Comparison of ENCODE assay signal across 8 cellular contexts in genomic region chr6:111871725-111872520, GRCh38. TPM values are rescaled to one million over a fixed set of nuclear protein-coding genes. Genes with fewer than 3 reads are reported as not detected.
A peak's percentile ranks its signal among the peaks of the same experiment; 100 is the strongest.
DNase-seq lines count a peak whose midpoint lies in the region; ATAC-seq and TF ChIP-seq lines count a peak whose summit lies in the region.

No MANE protein-coding gene starts in this region.

- H3K18ac ChIP-seq in mesendoderm (ENCODE audit: low read length) = peak overlapping the region; percentile 99

- no peaks in the 10 kb centered on the region for H3K36me3 ChIP-seq in DND-41 (ENCODE audit: insufficient read depth, low read length)
- H3K36me3 ChIP-seq in HUES64 (ENCODE audit: insufficient read depth, low read length) = no peaks in the 10 kb centered on the region
- peaks cover 2% of the 10 kb centered on the region; the same call in 1 of the 2 replicates for H3K36me3 ChIP-seq in WERI-Rb-1
- no peaks in the 10 kb centered on the region for H3K36me3 ChIP-seq in mesendoderm (ENCODE audit: control insufficient read depth, insufficient read depth, low read length)
- H3K36me3 ChIP-seq in tibial nerve = no peaks in the 10 kb centered on the region

- H3K23ac ChIP-seq in mesendoderm (ENCODE audit: low read length) = no peak overlapping the region

- H3K56ac ChIP-seq in mesendoderm (ENCODE audit: low read length) = peak overlapping the region; percentile 85

- TF ChIP-seq CTCF in DND-41 (IDR thresholded peaks at IDR 0.05; ENCODE audit: borderline replicate concordance, extremely low read depth, low read length, poor library complexity, severe bottlenecking) (no peak), WERI-Rb-1 (IDR thresholded peaks at IDR 0.05; ENCODE audit: low read depth, low read length) (no peak), epithelial cell of esophagus (IDR thresholded peaks at IDR 0.05; ENCODE audit: insufficient read depth, low read depth, low read length, missing control alignments) (no peak), tibial nerve (IDR thresholded peaks at IDR 0.05) (no peak)

- H2BK120ac ChIP-seq in mesendoderm (ENCODE audit: low read depth, low read length) = no peak overlapping the region

- no peaks in the 10 kb centered on the region for H3K27me3 ChIP-seq in DND-41 (ENCODE audit: insufficient read depth, low read length, poor library complexity)
- peaks cover 5% of the 10 kb centered on the region; the same call in 1 of the 2 replicates for H3K27me3 ChIP-seq in HUES64 (ENCODE audit: insufficient read depth, low read length)
- H3K27me3 ChIP-seq in WERI-Rb-1 (ENCODE audit: insufficient read depth, low read depth, severe bottlenecking) = no peaks in the 10 kb centered on the region
- H3K27me3 ChIP-seq in mesendoderm (ENCODE audit: insufficient read depth, low read length, poor library complexity) = no peaks in the 10 kb centered on the region
- no peaks in the 10 kb centered on the region for H3K27me3 ChIP-seq in tibial nerve

- H2BK15ac ChIP-seq in mesendoderm (replicated peaks; ENCODE audit: low read depth) = no peak overlapping the region

- H3K79me1 ChIP-seq in mesendoderm (ENCODE audit: low read length) = peaks cover 10% of the 10 kb centered on the region

- H3K9me3 ChIP-seq in DND-41 (ENCODE audit: insufficient read depth, low read length, severe bottlenecking) = no peaks in the 10 kb centered on the region
- H3K9me3 ChIP-seq in HUES64 (ENCODE audit: insufficient read depth, low read depth, low read length) = no peaks in the 10 kb centered on the region
- no peaks in the 10 kb centered on the region for H3K9me3 ChIP-seq in WERI-Rb-1 (ENCODE audit: severe bottlenecking)
- H3K9me3 ChIP-seq in tibial nerve = no peaks in the 10 kb centered on the region

- H3K4me3 ChIP-seq in DND-41 (ENCODE audit: low read depth in 1 of 2, low read length in 2 of 2) = peak overlapping the region; percentile 65 to 73
- H3K4me3 ChIP-seq in HUES64 (ENCODE audit: low read length) = peak overlapping the region; percentile 63
- peak overlapping the region; percentile 89 for H3K4me3 ChIP-seq in WERI-Rb-1 (ENCODE audit: low read depth, low read length)
- H3K4me3 ChIP-seq in epithelial cell of esophagus (ENCODE audit: low read length) = peak overlapping the region; percentile 65
- peak overlapping the region; percentile 64 for H3K4me3 ChIP-seq in mesendoderm (ENCODE audit: low read length)
- peak overlapping the region; percentile 57 to 94 (median 77) for H3K4me3 ChIP-seq in tibial nerve

- peak overlapping the region; percentile 57 for H4K8ac ChIP-seq in mesendoderm (ENCODE audit: low read depth, low read length)

- H2AK5ac ChIP-seq in mesendoderm (ENCODE audit: low read length) = no peak overlapping the region

- 1% methylated on average over 16 of the region's 18 CpGs for WGBS in HUES64
- no CpG with 5 or more reads among the region's 18 CpGs for WGBS in mesendoderm (ENCODE audit: extremely low coverage, insufficient coverage, low lambda C conversion rate)
- 5 to 6% methylated on average over 18 of the region's 18 CpGs for WGBS in tibial nerve, 2 donors

- TF ChIP-seq EP300 in tibial nerve (IDR thresholded peaks at IDR 0.05) = peak in 1 of 2 donors; percentile 74

- peak overlapping the region; percentile 41 for H4K5ac ChIP-seq in mesendoderm (ENCODE audit: low read length)

- H4K20me1 ChIP-seq in DND-41 (ENCODE audit: insufficient read depth, low read length) = peaks cover 35% of the 10 kb centered on the region; the same call in 1 of the 2 replicates

- H3K9ac ChIP-seq in DND-41 (ENCODE audit: low read depth, low read length) (peak overlapping the region; percentile 77), HUES64 (ENCODE audit: low read depth, low read length) (peak overlapping the region; percentile 41), mesendoderm (ENCODE audit: low read length) (peak overlapping the region; percentile 72)

- H3K27ac ChIP-seq in DND-41 (ENCODE audit: low read length) = peak overlapping the region; percentile 90
- H3K27ac ChIP-seq in HUES64 (ENCODE audit: low read depth, low read length) = peak overlapping the region; percentile 22; the same call in 1 of the 2 replicates
- H3K27ac ChIP-seq in WERI-Rb-1 = no peak overlapping the region
- peak overlapping the region; percentile 29 for H3K27ac ChIP-seq in mesendoderm (ENCODE audit: low read depth, low read length)
- peak overlapping the region; percentile 70 to 97 (median 90) for H3K27ac ChIP-seq in tibial nerve

- TF ChIP-seq POLR2A in tibial nerve (IDR thresholded peaks at IDR 0.05) = peak; percentile 11 to 46

- H3K4me2 ChIP-seq in DND-41 (ENCODE audit: insufficient read depth, low read length) (peak overlapping the region; percentile 83), mesendoderm (ENCODE audit: low read length) (peak overlapping the region; percentile 86)

- peak overlapping the region; percentile 56 for H2AFZ ChIP-seq in DND-41 (ENCODE audit: low read depth, low read length)

- H3K79me2 ChIP-seq in DND-41 (ENCODE audit: insufficient read depth, low read length) = peaks cover 58% of the 10 kb centered on the region
- H3K79me2 ChIP-seq in mesendoderm (ENCODE audit: control insufficient read depth, insufficient read depth, low read length) = peaks cover 16% of the 10 kb centered on the region

- peak; percentile 23 for ATAC-seq in DND-41 (ENCODE audit: insufficient read depth, low read depth)

- DNase-seq in DND-41 (peak; percentile 68), WERI-Rb-1 (peak; percentile 36), epithelial cell of esophagus (ENCODE audit: low read depth) (peak; percentile 25), mesendoderm (peak; percentile 84), tibial nerve (ENCODE audit: low spot score in 2 of 2) (no peak), mesenteric fat pad (ENCODE audit: low spot score) (no peak), GM19238 (ENCODE audit: insufficient read length, low spot score) (no peak)

- H3K4me1 ChIP-seq in DND-41 (ENCODE audit: insufficient read depth, low read length) (peaks cover 44% of the 10 kb centered on the region), HUES64 (ENCODE audit: insufficient read depth, low read length) (peaks cover 39% of the 10 kb centered on the region), mesendoderm (ENCODE audit: control insufficient read depth, low read depth, low read length) (peaks cover 8% of the 10 kb centered on the region), tibial nerve (peaks cover 0 to 50% (median 23%) of the 10 kb centered on the region in 4 donors)

- H2BK5ac ChIP-seq in mesendoderm (ENCODE audit: low read length) = no peak overlapping the region

- no peak overlapping the region for H3K4ac ChIP-seq in mesendoderm (ENCODE audit: low read depth, low read length)

RNA-seq across cellular contexts. Expression of gene FYN, which starts 1.3 kb away (rescaled TPM):
- 68.1 TPM for polyA plus RNA-seq in HUES64 (2013, experiment 1 of 2)
- 68.6 TPM for polyA plus RNA-seq in HUES64 (2013, experiment 2 of 2)
- 58.5 TPM for polyA plus RNA-seq in mesendoderm (2013, experiment 1 of 2)
- polyA plus RNA-seq in mesendoderm (2013, experiment 2 of 2) = 59.6 TPM
- 100 to 1,000 TPM; 143 to 219 (median 165) TPM for total RNA-seq in tibial nerve
- 183 TPM for total RNA-seq in mesenteric fat pad

Comparison
In these comparisons a context has a peak if more than half of its experiments do, and no peak if none do; other contexts are left out.
1. DNase-seq: peak in DND-41 (single experiment), WERI-Rb-1 (single experiment), epithelial cell of esophagus (single experiment) and mesendoderm (single experiment); none in tibial nerve (0 of 2), mesenteric fat pad (single experiment) and GM19238 (single experiment).
2. Peak in every context shown above with its lines, with median percentiles within 50 percentile points of each other: H3K4me3 ChIP-seq and H3K9ac ChIP-seq.